In genomic region chr9:119453490-119453911, GRCh38 we compare ENCODE assay signal across 24 cellular contexts.
DNase-seq lines count a peak whose midpoint lies in the region; ATAC-seq and TF ChIP-seq lines count a peak whose summit lies in the region.
"Had no signal": no experiment of that assay in that cellular context is flagged by ENCODE, and none has a peak within 500 bp of the region (broad histone marks: within the 10 kb centered on the region; RNA-seq: fewer than 3 reads in every experiment).

No MANE protein-coding gene starts in this region.

- peak; percentile 7 for DNase-seq in GM04504 (ENCODE audit: low read depth)
- DNase-seq in RWPE1 (ENCODE audit: low spot score): peak; percentile 84
- DNase-seq in esophagus squamous epithelium (lab: John Stamatoyannopoulos, UW): no peak
- peak; percentile 60 for DNase-seq in stromal cell of bone marrow (ENCODE audit: low read depth)
- no peak for DNase-seq in endodermal cell
- DNase-seq in cerebellar nuclear complex (lab: John Stamatoyannopoulos, UW): no peak
- DNase-seq in CD4-positive, alpha-beta T cell: no peak
- DNase-seq: activated gamma-delta T cell; AML-193; colonic mucosa; COR-L47; effector memory CD4-positive, alpha-beta T cell; HFFc6; left cardiac atrium; MM.1S; NCI-H1417; NCI-H510A treated with DMSO at 0.1 percent for 48 hours; NK-92 treated with Interleukin-12 subunit alpha and Interleukin-12 subunit beta, amount 100 ng/mL, for 24 hours; stomach had no signal

- H3K27ac ChIP-seq in RWPE1 (peak overlapping the region; percentile 91), esophagus squamous epithelium (peak overlapping the region in 3 of 4 donors; percentile 23 to 71 (median 44)), endodermal cell (ENCODE audit: low read depth, low read length) (no peak overlapping the region)
- H3K27ac ChIP-seq in CD4-positive, alpha-beta T cell (ENCODE audit: low read depth, low read length): no peak overlapping the region
- H3K27ac ChIP-seq: colonic mucosa, neutrophil, prostate gland, stomach, tibial nerve had no signal

- H3K9ac ChIP-seq in endodermal cell (ENCODE audit: extremely low read depth, low read length, poor library complexity, severe bottlenecking): no peak overlapping the region

- H3K9me3 ChIP-seq in esophagus squamous epithelium (no peaks in the 10 kb centered on the region), endodermal cell (ENCODE audit: control insufficient read depth, low read length) (peaks cover 11% of the 10 kb centered on the region)
- H3K9me3 ChIP-seq in CD4-positive, alpha-beta T cell (ENCODE audit: control insufficient read depth, low read length): no peaks in the 10 kb centered on the region
- H3K9me3 ChIP-seq: colonic mucosa, neutrophil, prostate gland, tibial nerve had no signal

- intact Hi-C loops in esophagus squamous epithelium (cut with DNase I): no loop called here
- intact Hi-C loops in CD4-positive, alpha-beta T cell (cut with DNase I, micrococcal nuclease): no loop called here

- H3K4me3 ChIP-seq in esophagus squamous epithelium: no peak overlapping the region
- no peak overlapping the region for H3K4me3 ChIP-seq in endodermal cell (ENCODE audit: low read length)
- H3K4me3 ChIP-seq: colonic mucosa, prostate gland, stomach, tibial nerve had no signal

- peaks cover 3% of the 10 kb centered on the region for H3K9me3 Mint-ChIP-seq in endodermal cell
- peaks cover 4% of the 10 kb centered on the region for H3K9me3 Mint-ChIP-seq in CD4-positive, alpha-beta T cell
- H3K9me3 Mint-ChIP-seq: T-helper 1 cell treated with Interleukin-12 subunit alpha and Interleukin-12 subunit beta and Interleukin-4 antibody, amounts not matched to agents 30 μg/mL and 1 μg/mL, for 36 hours had no signal

- CTCF ChIA-PET in RWPE1 (lab: Yijun Ruan, JAX): interaction anchor here (0.5 to 0.6 kb wide), 2 partner anchors 14 to 616 kb away, joined by 3 to 4 read pairs; no protein-coding TSS in a partner anchor
- CTCF ChIA-PET in CD4-positive, alpha-beta T cell (lab: Charles Lee): no interaction called here

- ATAC-seq in CD4-positive, alpha-beta T cell (ENCODE audit: poor library complexity): no peak
- ATAC-seq: left cardiac atrium had no signal

- H3K36me3 Mint-ChIP-seq in endodermal cell (ENCODE audit: low read depth): no peaks in the 10 kb centered on the region
- no peaks in the 10 kb centered on the region for H3K36me3 Mint-ChIP-seq in CD4-positive, alpha-beta T cell (ENCODE audit: low read depth)
- H3K36me3 Mint-ChIP-seq: memory B cell had no signal

- H3K27me3 ChIP-seq in esophagus squamous epithelium (no peaks in the 10 kb centered on the region), endodermal cell (ENCODE audit: control insufficient read depth, insufficient read depth, low read length, poor library complexity, severe bottlenecking) (no peaks in the 10 kb centered on the region)
- no peaks in the 10 kb centered on the region for H3K27me3 ChIP-seq in CD4-positive, alpha-beta T cell (ENCODE audit: control insufficient read depth, insufficient read depth, low read length)
- H3K27me3 ChIP-seq: colonic mucosa, neutrophil, stomach, tibial nerve had no signal

- no peak for TF ChIP-seq POLR2A in esophagus squamous epithelium (IDR thresholded peaks at IDR 0.05)

- H3K36me3 ChIP-seq in esophagus squamous epithelium (no peaks in the 10 kb centered on the region), endodermal cell (ENCODE audit: control insufficient read depth, insufficient read depth, low read length) (no peaks in the 10 kb centered on the region)
- H3K36me3 ChIP-seq: colonic mucosa, neutrophil, prostate gland, stomach, tibial nerve had no signal

- POLR2A ChIA-PET in RWPE1 (lab: Yijun Ruan, JAX; ENCODE audit: low non-redundant PET): interaction anchor here (0.7 kb wide), 1 partner anchor 171 kb away, joined by 5 read pairs; no protein-coding TSS in a partner anchor
- POLR2A ChIA-PET in CD4-positive, alpha-beta T cell (lab: Charles Lee): no interaction called here

- H3K4me1 ChIP-seq in esophagus squamous epithelium (peaks cover 0 to 20% (median 0%) of the 10 kb centered on the region in 3 donors), endodermal cell (ENCODE audit: control insufficient read depth, insufficient read depth, low read length) (no peaks in the 10 kb centered on the region)
- H3K4me1 ChIP-seq: colonic mucosa, prostate gland, stomach, tibial nerve had no signal

- H3K4me3 Mint-ChIP-seq in endodermal cell: no peak overlapping the region
- H3K4me3 Mint-ChIP-seq in CD4-positive, alpha-beta T cell: no peak overlapping the region
- H3K4me3 Mint-ChIP-seq: HFFc6; memory B cell; T-helper 1 cell treated with Interleukin-12 subunit alpha and Interleukin-12 subunit beta and Interleukin-4 antibody, amounts not matched to agents 30 μg/mL and 1 μg/mL, for 36 hours had no signal

- H3K27me3 Mint-ChIP-seq in endodermal cell (ENCODE audit: insufficient read depth): no peaks in the 10 kb centered on the region
- no peaks in the 10 kb centered on the region for H3K27me3 Mint-ChIP-seq in CD4-positive, alpha-beta T cell

- 22 to 37% methylated on average over 1 to 3 of the region's 3 CpGs for WGBS in esophagus squamous epithelium, 2 donors
- 93 to 100% methylated on average over 1 to 3 of the region's 3 CpGs for WGBS in endodermal cell (ENCODE audit: insufficient coverage in 1 of 2, insufficient read length in 1 of 2), 2 experiments

- peaks cover 10% of the 10 kb centered on the region for H3K4me1 Mint-ChIP-seq in endodermal cell
- H3K4me1 Mint-ChIP-seq in CD4-positive, alpha-beta T cell (ENCODE audit: low read depth): no peaks in the 10 kb centered on the region
- H3K4me1 Mint-ChIP-seq: memory B cell had no signal

- TF ChIP-seq CTCF in RWPE1 (conservative IDR thresholded peaks at IDR 0.05; ENCODE audit: low read depth): no peak
- TF ChIP-seq CTCF in esophagus squamous epithelium (IDR thresholded peaks at IDR 0.05): no peak
- no peak for TF ChIP-seq CTCF in endodermal cell (conservative IDR thresholded peaks at IDR 0.05)
- TF ChIP-seq CTCF in CD4-positive, alpha-beta T cell (IDR thresholded peaks at IDR 0.05): no peak

- H3K27ac Mint-ChIP-seq in endodermal cell: no peak overlapping the region
- no peak overlapping the region for H3K27ac Mint-ChIP-seq in CD4-positive, alpha-beta T cell
- H3K27ac Mint-ChIP-seq: HFFc6; memory B cell; T-helper 1 cell treated with Interleukin-12 subunit alpha and Interleukin-12 subunit beta and Interleukin-4 antibody, amounts not matched to agents 30 μg/mL and 1 μg/mL, for 36 hours had no signal

Comparison
In these comparisons a context has a peak if more than half of its experiments do, and no peak if none do; other contexts are left out.
1. DNase-seq: peak in GM04504 (single experiment), RWPE1 (single experiment) and stromal cell of bone marrow (single experiment); none in esophagus squamous epithelium (single experiment), endodermal cell (single experiment), cerebellar nuclear complex (0 of 2) and CD4-positive, alpha-beta T cell (0 of 10).
2. H3K27ac ChIP-seq: peak in RWPE1 (single experiment) and esophagus squamous epithelium (3 of 4); none in endodermal cell (single experiment) and CD4-positive, alpha-beta T cell (single experiment).